ENCODE assay signal across 11 cellular contexts in genomic region chr15:30065025-30065801, GRCh38. TPM values are rescaled to one million over a fixed set of nuclear protein-coding genes. Genes with fewer than 3 reads are reported as not detected.
DNase-seq lines count a peak whose midpoint lies in the region; ATAC-seq, FAIRE-seq and TF ChIP-seq lines count a peak whose summit lies in the region.
"Had no signal": no experiment of that assay in that cellular context is flagged by ENCODE, and none has a peak within 500 bp of the region (broad histone marks: within the 10 kb centered on the region; RNA-seq: fewer than 3 reads in every experiment).

No MANE protein-coding gene starts in this region.

- H3K27ac ChIP-seq in mesenchymal stem cell (ENCODE audit: low read length, poor library complexity, severe bottlenecking), result peak overlapping the region; percentile 72

- no peaks in the 10 kb centered on the region for H3K36me3 ChIP-seq in mesenchymal stem cell (ENCODE audit: control insufficient read depth in 1 of 2, insufficient read depth in 2 of 2, low read depth in 1 of 2, low read length in 2 of 2)

- H3K18ac ChIP-seq in mesenchymal stem cell (ENCODE audit: low read depth in 1 of 2, low read length in 2 of 2), result no peak overlapping the region

- H2BK120ac ChIP-seq in mesenchymal stem cell (ENCODE audit: low read depth, low read length), result no peak overlapping the region

- DNase-seq in AG04449 (ENCODE audit: low read depth, low spot score) (peak; percentile 84), HTR-8/SVneo (ENCODE audit: insufficient read length, low spot score) (peak; percentile 64), choroid plexus epithelial cell (ENCODE audit: low read depth) (peak; percentile 82), mesenchymal stem cell (peak; percentile 71), NOMO-1 (lab: John Stamatoyannopoulos, UW; ENCODE audit: unreplicated experiment in 2 of 2) (no peak)
- DNase-seq in stimulated activated naive CD4-positive, alpha-beta T cell (lab: John Stamatoyannopoulos, UW), result no peak
- no peak for DNase-seq in activated CD4-positive, alpha-beta T cell treated with anti-CD3 and anti-CD28 coated beads, Interleukin-2, amount 50 U/mL, for 1 hour
- DNase-seq: CD8-positive, alpha-beta T cell; NK-92 treated with Interleukin-12 subunit alpha and Interleukin-12 subunit beta, amount 100 ng/mL, for 24 hours had no signal

- H2BK15ac ChIP-seq in mesenchymal stem cell (ENCODE audit: low read depth, poor library complexity, severe bottlenecking), result no peak overlapping the region

- POLR2A ChIA-PET in AG04449 (lab: Yijun Ruan, JAX), result no interaction called here

- 6% methylated on average over 7 of the region's 12 CpGs for WGBS in mesenchymal stem cell

- ATAC-seq in HG02763 (IDR thresholded peaks at IDR 0.05; ENCODE audit: unreplicated experiment), result no peak
- ATAC-seq: CD8-positive, alpha-beta T cell had no signal

- H3K4ac ChIP-seq in mesenchymal stem cell (ENCODE audit: low read depth in 1 of 2, low read length in 2 of 2), result no peak overlapping the region

- peak overlapping the region; percentile 60 for H3K9ac ChIP-seq in mesenchymal stem cell (ENCODE audit: low read length)

- H3K23ac ChIP-seq in mesenchymal stem cell (ENCODE audit: low read length in 2 of 2), result no peak overlapping the region

- peak; percentile 86 for FAIRE-seq in HTR-8/SVneo (lab: Jason Lieb, UNC)

- peak overlapping the region; percentile 11 for H2AK5ac ChIP-seq in mesenchymal stem cell (ENCODE audit: low read length, severe bottlenecking)

- no peaks in the 10 kb centered on the region for H3K79me1 ChIP-seq in mesenchymal stem cell (replicated peaks; ENCODE audit: low read length, poor library complexity, severe bottlenecking)

- no peak for TF ChIP-seq CTCF in AG04449 (IDR thresholded peaks at IDR 0.05; ENCODE audit: insufficient read depth, low read length, missing control alignments)
- no peak for TF ChIP-seq CTCF in choroid plexus epithelial cell (conservative IDR thresholded peaks at IDR 0.05; ENCODE audit: low read depth, low read length)

- peaks cover 0 to 39% of the 10 kb centered on the region in 2 experiments for H3K27me3 ChIP-seq in mesenchymal stem cell (ENCODE audit: control insufficient read depth in 1 of 2, insufficient read depth in 1 of 2, low read length in 2 of 2)

- no peak overlapping the region for H3K14ac ChIP-seq in mesenchymal stem cell (ENCODE audit: low read length in 2 of 2)

- no peak overlapping the region for H4K91ac ChIP-seq in mesenchymal stem cell (ENCODE audit: low read length)

- H4K8ac ChIP-seq in mesenchymal stem cell (ENCODE audit: low read length), result no peak overlapping the region

- no peak overlapping the region for H2AFZ ChIP-seq in mesenchymal stem cell (ENCODE audit: low read depth, low read length)

- no peak overlapping the region for H2BK5ac ChIP-seq in mesenchymal stem cell (ENCODE audit: low read depth, low read length, poor library complexity, severe bottlenecking)

- H2BK12ac ChIP-seq in mesenchymal stem cell (ENCODE audit: low read length in 2 of 2), result no peak overlapping the region

- H3K4me3 ChIP-seq in AG04449 (ENCODE audit: low read depth, low read length) (peak overlapping the region; percentile 19; the same call in 1 of the 2 replicates), choroid plexus epithelial cell (ENCODE audit: low read depth, low read length) (no peak overlapping the region), mesenchymal stem cell (ENCODE audit: insufficient read depth in 1 of 2, low read depth in 1 of 2, low read length in 2 of 2) (peak overlapping the region in 1 of 2 experiments; percentile 30)

- H3K9me3 ChIP-seq in mesenchymal stem cell (ENCODE audit: control insufficient read depth, low read length), result peaks cover 3% of the 10 kb centered on the region

- no peak overlapping the region for H3K4me2 ChIP-seq in mesenchymal stem cell (ENCODE audit: low read length, poor library complexity, severe bottlenecking)

- peaks cover 10% of the 10 kb centered on the region for H3K4me1 ChIP-seq in mesenchymal stem cell (ENCODE audit: control insufficient read depth, insufficient read depth, low read depth, low read length)

- CTCF ChIA-PET in AG04449 (lab: Yijun Ruan, JAX), result no interaction called here

RNA-seq across cellular contexts. Expression of gene GOLGA8J, which starts 17.5 kb away (rescaled TPM):
- not detected for polyA plus RNA-seq in mesenchymal stem cell (2013, experiment 1 of 2)
- not detected for polyA plus RNA-seq in mesenchymal stem cell (2013, experiment 2 of 2)
- polyA plus RNA-seq: urinary bladder had no signal

Comparison
In these comparisons a context has a peak if more than half of its experiments do, and no peak if none do; other contexts are left out.
1. DNase-seq: peak in AG04449 (single experiment), HTR-8/SVneo (single experiment), choroid plexus epithelial cell (single experiment) and mesenchymal stem cell (single experiment); none in stimulated activated naive CD4-positive, alpha-beta T cell (0 of 6), NOMO-1 (0 of 2) and activated CD4-positive, alpha-beta T cell treated with anti-CD3 and anti-CD28 coated beads, Interleukin-2, amount 50 U/mL, for 1 hour (single experiment).